In genomic region chr6:33416386-33417126, GRCh38 we compare ENCODE assay signal across 8 cellular contexts. TPM values are rescaled to one million over a fixed set of nuclear protein-coding genes. Genes with fewer than 3 reads are reported as not detected.
DNase-seq lines count a peak whose midpoint lies in the region; ATAC-seq and TF ChIP-seq lines count a peak whose summit lies in the region.

No MANE protein-coding gene starts in this region.

- TF ChIP-seq CTCF in GM13977 (IDR thresholded peaks at IDR 0.05; ENCODE audit: extremely low read depth, insufficient read depth, missing control alignments), result no peak
- no peak for TF ChIP-seq CTCF in esophagus muscularis mucosa (IDR thresholded peaks at IDR 0.05)
- TF ChIP-seq CTCF in gastrocnemius medialis (IDR thresholded peaks at IDR 0.05 in 4 of 5, conservative IDR thresholded peaks at IDR 0.05 in 1 of 5), result no peak

- peak overlapping the region; percentile 78 for H3K27ac ChIP-seq in SJSA1
- peak overlapping the region; percentile 89 to 96 (median 96) for H3K27ac ChIP-seq in esophagus muscularis mucosa (replicated peaks in 1 of 4)
- peak overlapping the region; percentile 84 to 94 (median 88) for H3K27ac ChIP-seq in gastrocnemius medialis

- intact Hi-C loops in esophagus muscularis mucosa (cut with DNase I) (no loop called here), gastrocnemius medialis (cut with DNase I; ENCODE audit: low total_unique reads) (loop anchor here (5.0 kb wide), 1 partner anchor 214 kb away; the partner anchor contains the start of genes HSD17B8, RXRB and SLC39A7)

- peak overlapping the region; percentile 52 for H3K4me3 ChIP-seq in SJSA1
- peak overlapping the region; percentile 65 to 80 (median 74) for H3K4me3 ChIP-seq in esophagus muscularis mucosa
- H3K4me3 ChIP-seq in gastrocnemius medialis, result peak overlapping the region in 3 of 4 donors; percentile 62 to 74 (median 70)

- TF ChIP-seq EP300 in esophagus muscularis mucosa (IDR thresholded peaks at IDR 0.05), result no peak

- peaks cover 44% of the 10 kb centered on the region for H3K36me3 ChIP-seq in SJSA1
- peaks cover 24 to 47% (median 46%) of the 10 kb centered on the region in 4 donors for H3K36me3 ChIP-seq in esophagus muscularis mucosa
- H3K36me3 ChIP-seq in gastrocnemius medialis, result peaks cover 3 to 45% of the 10 kb centered on the region in 2 donors

- DNase-seq in GM13977 (ENCODE audit: low spot score), result peak; percentile 66
- DNase-seq in SJSA1 (ENCODE audit: low read depth in 1 of 2, low spot score in 2 of 2), result peak in 1 of 2 experiments; percentile 21
- no peak for DNase-seq in esophagus muscularis mucosa (ENCODE audit: extremely low spot score)
- no peak for DNase-seq in gastrocnemius medialis
- DNase-seq in NCI-H524 treated with DMSO at 0.1 percent for 48 hours (lab: John Stamatoyannopoulos, UW), result no peak
- DNase-seq in NCI-H446 treated with DMSO at 0.1 percent for 48 hours (lab: John Stamatoyannopoulos, UW), result no peak
- DNase-seq in NCI-H2196 treated with DMSO at 0.1 percent for 48 hours (lab: John Stamatoyannopoulos, UW; ENCODE audit: unreplicated experiment), result no peak

- ATAC-seq in gastrocnemius medialis (no peak), HG03378 (IDR thresholded peaks at IDR 0.05; ENCODE audit: unreplicated experiment) (no peak)

- H3K9me3 ChIP-seq in SJSA1 (replicated peaks), result no peaks in the 10 kb centered on the region; the same call in 1 of the 2 replicates
- H3K9me3 ChIP-seq in esophagus muscularis mucosa, result no peaks in the 10 kb centered on the region
- H3K9me3 ChIP-seq in gastrocnemius medialis, result no peaks in the 10 kb centered on the region

- H3K27me3 ChIP-seq in SJSA1 (replicated peaks) (no peaks in the 10 kb centered on the region), esophagus muscularis mucosa (no peaks in the 10 kb centered on the region), gastrocnemius medialis (no peaks in the 10 kb centered on the region)

- in situ Hi-C loops in GM13977 (cut with MboI; ENCODE audit: low pct_unique_long_range_greater_than_20kb, low sequenced_read_pairs, unreplicated experiment) (no loop called here), gastrocnemius medialis (cut with MboI; ENCODE audit: low sequenced_read_pairs in 4 of 4) (loop anchor here in 1 of 4 donors (25.0 kb wide), 1 partner anchor 454 kb away; the partner anchor contains the start of genes BRD2 and HLA-DMA)

- TF ChIP-seq POLR2A in esophagus muscularis mucosa (IDR thresholded peaks at IDR 0.05; ENCODE audit: low read depth), result no peak
- TF ChIP-seq POLR2A in gastrocnemius medialis (IDR thresholded peaks at IDR 0.05), result no peak

- H3K4me1 ChIP-seq in SJSA1 (replicated peaks) (peaks cover 36% of the 10 kb centered on the region), esophagus muscularis mucosa (peaks cover 42 to 92% (median 88%) of the 10 kb centered on the region in 4 donors), gastrocnemius medialis (peaks cover 29 to 30% of the 10 kb centered on the region in 2 donors)

- WGBS in esophagus muscularis mucosa, result 51% methylated on average over 12 of the region's 12 CpGs

RNA-seq across cellular contexts. Expression of gene CUTA, which starts 1.4 kb away (rescaled TPM):
- total RNA-seq in SJSA1 (2014; rRNA removed; shearing (Covaris generic)), result 201 and 341 TPM in 2 replicates
- total RNA-seq in esophagus muscularis mucosa (100 to 1,000 TPM; 109 to 136 (median 123) TPM), gastrocnemius medialis (100 to 1,000 TPM in 2 of 4 donors, 10 to 100 TPM in 2; 69.9 to 119 (median 93.2) TPM)

RNA-seq across cellular contexts. Expression of gene SYNGAP1, which starts 3.3 kb away (rescaled TPM):
- total RNA-seq in SJSA1 (2014; rRNA removed; shearing (Covaris generic)), result 0.69 and 1.1 TPM in 2 replicates
- 10 to 100 TPM in 3 of 4 donors, 1 to 10 TPM in 1; 8.0 to 17.6 (median 13.2) TPM for total RNA-seq in esophagus muscularis mucosa
- 1 to 10 TPM in 3 of 4 donors, under 1 TPM in 1; 0.71 to 2.3 (median 1.3) TPM for total RNA-seq in gastrocnemius medialis

RNA-seq across cellular contexts. Expression of gene PHF1, which starts 5.7 kb away (rescaled TPM):
- total RNA-seq in SJSA1 (2014; rRNA removed; shearing (Covaris generic)), result 15.9 and 23.2 TPM in 2 replicates
- total RNA-seq in esophagus muscularis mucosa, result 10 to 100 TPM; 68.5 to 91.5 (median 84.9) TPM
- 10 to 100 TPM; 53.5 to 65.8 (median 62.9) TPM for total RNA-seq in gastrocnemius medialis

RNA-seq across cellular contexts. Expression of gene KIFC1, which starts 24.9 kb away (rescaled TPM):
- 95.5 and 120 TPM in 2 replicates for total RNA-seq in SJSA1 (2014; rRNA removed; shearing (Covaris generic))
- total RNA-seq in esophagus muscularis mucosa (1 to 10 TPM in 1 of 4 donors, under 1 TPM in 2, not detected in 1; 0.39 to 1.1 (median 0.42) TPM), gastrocnemius medialis (1 to 10 TPM in 1 of 4 donors, under 1 TPM in 1, not detected in 2; 0.64 to 1.4 TPM)

RNA-seq across cellular contexts. Expression of gene ZBTB9, which starts 37.8 kb away (rescaled TPM):
- total RNA-seq in SJSA1 (2014; rRNA removed; shearing (Covaris generic)), result 2.9 and 4.4 TPM in 2 replicates
- total RNA-seq in esophagus muscularis mucosa, result 1 to 10 TPM; 1.7 to 3.5 (median 3.0) TPM
- 1 to 10 TPM in 2 of 4 donors, under 1 TPM in 2; 0.82 to 2.2 (median 1.2) TPM for total RNA-seq in gastrocnemius medialis
